In genomic region chr12:12323118-12323517, GRCh38 we compare ENCODE assay signal across 28 cellular contexts.
"Had no signal": no experiment of that assay in that cellular context is flagged by ENCODE, and none has a peak within 500 bp of the region (broad histone marks: within the 10 kb centered on the region; RNA-seq: fewer than 3 reads in every experiment).

No MANE protein-coding gene starts in this region.

- H3K27ac ChIP-seq: colonic mucosa, esophagus muscularis mucosa, heart right ventricle, left lung, ovary, psoas muscle, skin epidermis, spleen, thoracic aorta, tibial nerve, upper lobe of left lung had no signal

- H3K36me3 ChIP-seq: colonic mucosa, esophagus muscularis mucosa, heart right ventricle, left lung, ovary, spleen, thoracic aorta, tibial nerve, upper lobe of left lung had no signal

- H3K4me3 Mint-ChIP-seq: dendritic cell treated with granulocyte-macrophage colony-stimulating factor and Interleukin-4, amounts not matched to agents 40 ng/mL and 50 ng/mL, for 4 days; endodermal cell; naive thymus-derived CD4-positive, alpha-beta T cell; nephron progenitor cell had no signal

- ATAC-seq: heart right ventricle; left cardiac atrium; left lung; naive thymus-derived CD4-positive, alpha-beta T cell; psoas muscle; right cardiac atrium had no signal

- H3K4me3 ChIP-seq: colonic mucosa, esophagus muscularis mucosa, heart right ventricle, left lung, ovary, psoas muscle, skin epidermis, spleen, thoracic aorta, tibial nerve, upper lobe of left lung had no signal

- FAIRE-seq: endothelial cell of umbilical vein, islet of Langerhans had no signal

- H3K27ac Mint-ChIP-seq: dendritic cell treated with granulocyte-macrophage colony-stimulating factor and Interleukin-4, amounts not matched to agents 40 ng/mL and 50 ng/mL, for 4 days; endodermal cell had no signal

- H3K9me3 ChIP-seq: colonic mucosa, esophagus muscularis mucosa, heart right ventricle, left lung, ovary, psoas muscle, spleen, thoracic aorta, tibial nerve, upper lobe of left lung had no signal

- DNase-seq: colonic mucosa; effector CD8-positive, alpha-beta T cell; endodermal cell; foreskin melanocyte; glutamatergic neuron; heart right ventricle; hippocampal formation; left cardiac atrium; left lung; mesendoderm; midbrain; naive thymus-derived CD4-positive, alpha-beta T cell; nephron progenitor cell; nucleus accumbens; ovary; posterior cingulate gyrus; psoas muscle; right cardiac atrium; stimulated activated naive CD4-positive, alpha-beta T cell treated with Interleukin-2 at 50 U/mL for 16 hours; upper lobe of left lung had no signal

- H3K27me3 ChIP-seq: colonic mucosa, esophagus muscularis mucosa, heart right ventricle, left lung, ovary, spleen, tibial nerve, upper lobe of left lung had no signal

- H3K4me1 ChIP-seq: colonic mucosa, psoas muscle had no signal

- H3K9me3 Mint-ChIP-seq: dendritic cell treated with granulocyte-macrophage colony-stimulating factor and Interleukin-4, amounts not matched to agents 40 ng/mL and 50 ng/mL, for 4 days had no signal
